ENCODE assay signal across 18 cellular contexts in genomic region chr4:162229670-162230069, GRCh38.
"Had no signal": no experiment of that assay in that cellular context is flagged by ENCODE, and none has a peak within 500 bp of the region (broad histone marks: within the 10 kb centered on the region; RNA-seq: fewer than 3 reads in every experiment).

No MANE protein-coding gene starts in this region.

- H3K27ac ChIP-seq: esophagus squamous epithelium, heart left ventricle, left lung, suprapubic skin had no signal

- H3K4me1 ChIP-seq: esophagus squamous epithelium, heart left ventricle, left lung, suprapubic skin had no signal

- H3K9me3 Mint-ChIP-seq: activated naive CD4-positive, alpha-beta T cell treated with anti-CD3 and anti-CD28 coated beads, Interleukin-2, amount 50 U/mL, for 24 hours; nephron progenitor cell had no signal

- H3K27ac Mint-ChIP-seq: activated naive CD4-positive, alpha-beta T cell treated with anti-CD3 and anti-CD28 coated beads, Interleukin-2, amount 50 U/mL, for 24 hours; activated T-helper 2 cell treated with anti-CD3 and anti-CD28 coated beads, Interferon-gamma antibody, Interleukin-2, Interleukin-4, amounts not matched to agents 10 μg/mL and 5 μg/mL and 100 μg/mL, durations not matched to agents 14 hours and 24 hours and 36 hours; nephron progenitor cell; type B pancreatic cell had no signal

- ATAC-seq: heart left ventricle; left lung; stimulated activated naive CD8-positive, alpha-beta T cell treated with anti-CD3 and anti-CD28 coated beads, Interleukin-15, Interleukin-2, amounts not matched to agents 100 U/mL and 50 U/mL, for 24 hours had no signal

- DNase-seq: activated CD4-positive, alpha-beta T cell treated with anti-CD3 and anti-CD28 coated beads for 4 hours; activated CD8-positive, alpha-beta memory T cell treated with anti-CD3 and anti-CD28 coated beads for 24 hours; activated T-cell treated with anti-CD3 and anti-CD28 coated beads for 4 hours; amygdala; esophagus squamous epithelium; foreskin fibroblast; heart left ventricle; islet precursor cell; left lung; nephron progenitor cell; stimulated activated CD4-positive, alpha-beta T cell treated with anti-CD3 and anti-CD28 coated beads, Interleukin-2, amount 100 ng/mL, for 48 hours; stimulated activated CD8-positive, alpha-beta memory T cell treated with anti-CD3 and anti-CD28 coated beads, Interleukin-4, amount 100 ng/mL, for 48 hours; stimulated activated naive CD8-positive, alpha-beta T cell treated with anti-CD3 and anti-CD28 coated beads, Interleukin-15, Interleukin-2, amounts not matched to agents 100 U/mL and 50 U/mL, for 24 hours; T-helper 1 cell had no signal

- H3K4me3 ChIP-seq: esophagus squamous epithelium, heart left ventricle, left lung, suprapubic skin had no signal

- H3K4me1 Mint-ChIP-seq: activated naive CD4-positive, alpha-beta T cell treated with anti-CD3 and anti-CD28 coated beads, Interleukin-2, amount 50 U/mL, for 24 hours; nephron progenitor cell had no signal

- H3K36me3 Mint-ChIP-seq: activated naive CD4-positive, alpha-beta T cell treated with anti-CD3 and anti-CD28 coated beads, Interleukin-2, amount 50 U/mL, for 24 hours; type B pancreatic cell had no signal

- H3K9me3 ChIP-seq: esophagus squamous epithelium had no signal

- H3K27me3 Mint-ChIP-seq: activated naive CD4-positive, alpha-beta T cell treated with anti-CD3 and anti-CD28 coated beads, Interleukin-2, amount 50 U/mL, for 24 hours; type B pancreatic cell had no signal

- H3K36me3 ChIP-seq: esophagus squamous epithelium, heart left ventricle, left lung, suprapubic skin had no signal

- H3K27me3 ChIP-seq: esophagus squamous epithelium, heart left ventricle, left lung, suprapubic skin had no signal

- H3K4me3 Mint-ChIP-seq: activated naive CD4-positive, alpha-beta T cell treated with anti-CD3 and anti-CD28 coated beads, Interleukin-2, amount 50 U/mL, for 24 hours; nephron progenitor cell; type B pancreatic cell had no signal
